In the genomic region with DNA sequence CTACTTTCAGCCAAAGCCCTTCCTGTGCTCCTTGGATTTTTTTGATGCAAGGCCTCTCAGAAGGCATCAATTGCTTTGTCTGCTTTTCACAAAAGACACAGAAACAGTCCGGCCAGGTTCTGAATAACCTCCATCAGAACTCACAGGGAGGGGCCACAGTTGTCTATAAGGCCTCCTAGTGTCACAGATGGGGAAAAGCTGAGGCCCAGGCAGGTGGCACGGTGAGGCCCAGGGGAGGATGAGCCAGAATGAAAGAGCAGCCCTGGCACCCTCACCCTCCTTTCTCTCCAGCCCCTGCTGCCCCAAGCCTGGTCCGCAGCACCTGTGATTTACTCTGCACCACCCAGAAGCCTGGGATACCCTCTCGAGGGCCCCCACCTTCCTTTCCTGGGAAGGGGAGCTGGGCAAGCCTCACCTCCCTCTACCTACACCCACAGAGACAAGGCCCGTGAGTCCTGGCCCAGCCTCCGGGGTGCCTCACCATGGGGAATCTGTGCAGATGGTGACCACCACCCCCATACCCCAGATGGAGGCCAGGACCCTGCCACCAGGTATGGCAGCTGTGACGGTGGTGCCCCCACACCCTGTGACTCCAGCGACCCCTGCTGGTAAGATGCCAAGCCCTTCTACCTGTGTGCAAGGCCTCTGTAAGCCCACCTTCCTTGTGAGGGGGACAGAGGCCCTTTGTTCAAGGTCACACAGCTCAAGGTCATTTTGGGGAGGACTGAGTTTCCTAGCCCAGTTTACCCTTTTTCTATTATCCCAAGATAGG, we compare ENCODE assay signal across 8 cellular contexts. TPM values are rescaled to one million over a fixed set of nuclear protein-coding genes. Genes with fewer than 3 reads are reported as not detected.
DNase-seq lines count a peak whose midpoint lies in the region; ATAC-seq and TF ChIP-seq lines count a peak whose summit lies in the region.

No MANE protein-coding gene starts in this region.

- DNase-seq in A673 (ENCODE audit: low spot score) (peak; percentile 17), GM23338 (ENCODE audit: low spot score) (peak; percentile 82)
- peak; percentile 17 for DNase-seq in activated CD4-positive, CD25-positive, alpha-beta regulatory T cell treated with anti-CD3 and anti-CD28 coated beads, Interleukin-2, amount 50 U/mL, for 16 hours (ENCODE audit: low read depth, low spot score)
- DNase-seq in effector memory CD4-positive, alpha-beta T cell, result peak; percentile 25 to 41 (median 31)
- DNase-seq in stimulated activated CD4-positive, alpha-beta T cell treated with anti-CD3 and anti-CD28 coated beads, Interleukin-15, amount 100 ng/mL, for 24 hours, result peak; percentile 66

- peaks cover 10% of the 10 kb centered on the region for H3K27me3 Mint-ChIP-seq in GM23338 (ENCODE audit: insufficient read depth, low read depth, poor library complexity)

- H3K4me1 ChIP-seq in A673 (ENCODE audit: insufficient read depth, low read length, poor library complexity, severe bottlenecking) (no peaks in the 10 kb centered on the region), GM23338 (ENCODE audit: insufficient read depth) (no peaks in the 10 kb centered on the region)
- H3K4me1 ChIP-seq in effector memory CD4-positive, alpha-beta T cell (ENCODE audit: control insufficient read depth, insufficient read depth, low read length, poor library complexity, severe bottlenecking), result no peaks in the 10 kb centered on the region

- H3K36me3 Mint-ChIP-seq in GM23338 (ENCODE audit: low read depth), result no peaks in the 10 kb centered on the region

- H3K27ac Mint-ChIP-seq in GM23338, result peak overlapping the region; percentile 81; the same call in 1 of the 2 replicates

- peak; percentile 75 for ATAC-seq in GM23338
- ATAC-seq in GM18907 (IDR thresholded peaks at IDR 0.05; ENCODE audit: unreplicated experiment), result no peak
- no peak for ATAC-seq in HG02798 (IDR thresholded peaks at IDR 0.05; ENCODE audit: poor library complexity, unreplicated experiment)
- no peak for ATAC-seq in GM18858 (IDR thresholded peaks at IDR 0.05; ENCODE audit: unreplicated experiment)

- H3K27ac ChIP-seq in A673 (ENCODE audit: low read depth, low read length, poor library complexity, severe bottlenecking) (no peak overlapping the region), GM23338 (ENCODE audit: low read depth) (no peak overlapping the region)
- H3K27ac ChIP-seq in effector memory CD4-positive, alpha-beta T cell (ENCODE audit: insufficient read depth, low read length, poor library complexity, severe bottlenecking), result no peak overlapping the region

- H3K4me3 Mint-ChIP-seq in GM23338, result no peak overlapping the region

- peak; percentile 68 for TF ChIP-seq CTCF in A673 (conservative IDR thresholded peaks at IDR 0.05; ENCODE audit: low read depth, low read length)
- TF ChIP-seq CTCF in GM23338 (conservative IDR thresholded peaks at IDR 0.05; ENCODE audit: low read depth in 2 of 2), result peak; percentile 76 to 98

- CTCF ChIA-PET in A673 (lab: Charles Lee), result interaction anchor here (1.2 kb wide), 1 partner anchor 137 kb away, joined by 4 read pairs; no protein-coding TSS in a partner anchor

- H3F3A ChIP-seq in GM23338 (replicated peaks; ENCODE audit: low read depth), result no peaks in the 10 kb centered on the region

- POLR2A ChIA-PET in A673 (lab: Charles Lee; ENCODE audit: low non-redundant PET), result no interaction called here

- no peaks in the 10 kb centered on the region for H4K20me1 ChIP-seq in GM23338 (replicated peaks; ENCODE audit: insufficient read depth)

- H3K27me3 ChIP-seq in A673 (replicated peaks; ENCODE audit: insufficient read depth, low read depth, low read length, poor library complexity) (no peaks in the 10 kb centered on the region), GM23338 (ENCODE audit: insufficient read depth) (no peaks in the 10 kb centered on the region)
- H3K27me3 ChIP-seq in effector memory CD4-positive, alpha-beta T cell (replicated peaks; ENCODE audit: control insufficient read depth, insufficient read depth, low read length, poor library complexity, severe bottlenecking), result no peaks in the 10 kb centered on the region

- no peak overlapping the region for H3K4me3 ChIP-seq in A673 (ENCODE audit: low read depth, low read length, poor library complexity, severe bottlenecking)
- no peak overlapping the region for H3K4me3 ChIP-seq in GM23338
- no peak overlapping the region for H3K4me3 ChIP-seq in effector memory CD4-positive, alpha-beta T cell (ENCODE audit: insufficient read depth, low read depth, low read length, poor library complexity, severe bottlenecking)

- no peaks in the 10 kb centered on the region for H3K36me3 ChIP-seq in A673 (ENCODE audit: insufficient read depth, low read length, poor library complexity, severe bottlenecking)
- no peaks in the 10 kb centered on the region for H3K36me3 ChIP-seq in GM23338 (ENCODE audit: insufficient read depth)
- H3K36me3 ChIP-seq in effector memory CD4-positive, alpha-beta T cell (ENCODE audit: control insufficient read depth, insufficient read depth, low read length), result no peaks in the 10 kb centered on the region

- BruUV-seq in A673 (replicated peaks; lab: Mats Ljungman, UMichigan), result no TSS peak

- no peak overlapping the region for H2AFZ ChIP-seq in GM23338

- peaks cover under 1% of the 10 kb centered on the region; the same call in 2 of the 3 replicates for H3K4me1 Mint-ChIP-seq in GM23338

- H3K79me2 ChIP-seq in GM23338 (replicated peaks; ENCODE audit: insufficient read depth), result no peaks in the 10 kb centered on the region

- H3K4me2 ChIP-seq in GM23338, result no peak overlapping the region

- intact Hi-C loops in A673 (cut with micrococcal nuclease; ENCODE audit: unreplicated experiment), result loop anchor here (10.0 kb wide), 1 partner anchor 245 kb away; no protein-coding TSS in a partner anchor

- no peaks in the 10 kb centered on the region for H3K9me3 Mint-ChIP-seq in GM23338

- H3K9me3 ChIP-seq in A673 (ENCODE audit: low read depth, low read length, poor library complexity, severe bottlenecking), result no peaks in the 10 kb centered on the region
- H3K9me3 ChIP-seq in effector memory CD4-positive, alpha-beta T cell (ENCODE audit: control insufficient read depth, low read length), result no peaks in the 10 kb centered on the region

- H3K9me2 ChIP-seq in GM23338 (ENCODE audit: insufficient read depth), result no peaks in the 10 kb centered on the region

TF ChIP-seq in GM23338, 12 proteins besides CTCF, POLR2A, EP300 and RAD21 (continues in another document):
- TF ChIP-seq, protein P1, sequence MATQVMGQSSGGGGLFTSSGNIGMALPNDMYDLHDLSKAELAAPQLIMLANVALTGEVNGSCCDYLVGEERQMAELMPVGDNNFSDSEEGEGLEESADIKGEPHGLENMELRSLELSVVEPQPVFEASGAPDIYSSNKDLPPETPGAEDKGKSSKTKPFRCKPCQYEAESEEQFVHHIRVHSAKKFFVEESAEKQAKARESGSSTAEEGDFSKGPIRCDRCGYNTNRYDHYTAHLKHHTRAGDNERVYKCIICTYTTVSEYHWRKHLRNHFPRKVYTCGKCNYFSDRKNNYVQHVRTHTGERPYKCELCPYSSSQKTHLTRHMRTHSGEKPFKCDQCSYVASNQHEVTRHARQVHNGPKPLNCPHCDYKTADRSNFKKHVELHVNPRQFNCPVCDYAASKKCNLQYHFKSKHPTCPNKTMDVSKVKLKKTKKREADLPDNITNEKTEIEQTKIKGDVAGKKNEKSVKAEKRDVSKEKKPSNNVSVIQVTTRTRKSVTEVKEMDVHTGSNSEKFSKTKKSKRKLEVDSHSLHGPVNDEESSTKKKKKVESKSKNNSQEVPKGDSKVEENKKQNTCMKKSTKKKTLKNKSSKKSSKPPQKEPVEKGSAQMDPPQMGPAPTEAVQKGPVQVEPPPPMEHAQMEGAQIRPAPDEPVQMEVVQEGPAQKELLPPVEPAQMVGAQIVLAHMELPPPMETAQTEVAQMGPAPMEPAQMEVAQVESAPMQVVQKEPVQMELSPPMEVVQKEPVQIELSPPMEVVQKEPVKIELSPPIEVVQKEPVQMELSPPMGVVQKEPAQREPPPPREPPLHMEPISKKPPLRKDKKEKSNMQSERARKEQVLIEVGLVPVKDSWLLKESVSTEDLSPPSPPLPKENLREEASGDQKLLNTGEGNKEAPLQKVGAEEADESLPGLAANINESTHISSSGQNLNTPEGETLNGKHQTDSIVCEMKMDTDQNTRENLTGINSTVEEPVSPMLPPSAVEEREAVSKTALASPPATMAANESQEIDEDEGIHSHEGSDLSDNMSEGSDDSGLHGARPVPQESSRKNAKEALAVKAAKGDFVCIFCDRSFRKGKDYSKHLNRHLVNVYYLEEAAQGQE (IDR thresholded peaks at IDR 0.05; ENCODE audit: unreplicated experiment), result no peak

RNA-seq across cellular contexts. Expression of a gene that starts 26.2 kb away (rescaled TPM):
- total RNA-seq in A673 (2021), result 3.5 and 7.5 TPM in 2 replicates
- total RNA-seq in GM23338 (2014; rRNA removed; shearing (Covaris generic)), result 0.10 and 0.19 TPM in 2 replicates
- 0.30 and 0.40 TPM in 2 replicates for polyA plus RNA-seq in GM23338 (2016; fragmentation: Nextera tagmentation; extraction: Ambion mirVana)

RNA-seq across cellular contexts. Expression of a gene that starts 38.6 kb away (rescaled TPM):
- total RNA-seq in A673 (2021), result 5.7 and 8.3 TPM in 2 replicates
- total RNA-seq in GM23338 (2014; rRNA removed; shearing (Covaris generic)), result 1.6 and 2.3 TPM in 2 replicates
- polyA plus RNA-seq in GM23338 (2016; fragmentation: Nextera tagmentation; extraction: Ambion mirVana), result 0.64 and 0.94 TPM in 2 replicates

Comparison
In these comparisons a context has a peak if more than half of its experiments do, and no peak if none do; other contexts are left out.
1. DNase-seq: peak in every context shown above with its lines; median percentile 82 in GM23338; 66 in stimulated activated CD4-positive, alpha-beta T cell treated with anti-CD3 and anti-CD28 coated beads, Interleukin-15, amount 100 ng/mL, for 24 hours; 31 in effector memory CD4-positive, alpha-beta T cell; 17 in A673; 17 in activated CD4-positive, CD25-positive, alpha-beta regulatory T cell treated with anti-CD3 and anti-CD28 coated beads, Interleukin-2, amount 50 U/mL, for 16 hours.